8 cellular contexts compared by ENCODE assay signal in genomic region chr1:89580036-89580435, GRCh38.
"Had no signal": no experiment of that assay in that cellular context is flagged by ENCODE, and none has a peak within 500 bp of the region (broad histone marks: within the 10 kb centered on the region; RNA-seq: fewer than 3 reads in every experiment).

No MANE protein-coding gene starts in this region.

- H3K9me3 Mint-ChIP-seq: HFFc6 had no signal

- H3K9me3 ChIP-seq: HAP-1 had no signal

- H3K27ac ChIP-seq: GM23248 had no signal

- ATAC-seq: HCT116, K562 had no signal

- H3K4me3 ChIP-seq: GM23248, HAP-1, K562 had no signal

- H3K27ac Mint-ChIP-seq: HFFc6 had no signal

- H3K4me3 Mint-ChIP-seq: HFFc6 had no signal

- DNase-seq: GM23248, GOT3, H7, HFFc6, IMR-90 had no signal
